In the genomic region with DNA sequence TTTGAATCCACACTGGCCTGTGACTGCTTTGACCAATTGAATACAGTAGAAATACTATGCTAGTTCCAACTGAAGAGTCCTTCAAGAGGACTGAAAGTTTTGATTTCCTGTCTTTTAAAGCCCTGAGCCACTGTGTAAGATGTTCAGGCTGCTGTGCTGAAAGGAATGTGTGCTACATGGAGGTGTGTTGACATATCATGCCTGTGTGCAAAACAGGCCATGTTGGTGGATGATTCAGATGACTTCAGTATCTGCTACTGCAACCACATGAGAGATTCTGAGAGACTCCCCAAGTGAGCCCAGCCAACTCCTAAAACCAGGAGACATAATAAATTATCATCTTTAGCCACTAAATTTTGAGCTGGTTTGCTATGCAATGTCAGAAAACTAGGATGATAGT, we compare ENCODE assay signal across 21 cellular contexts.
"Had no signal": no experiment of that assay in that cellular context is flagged by ENCODE, and none has a peak within 500 bp of the region (broad histone marks: within the 10 kb centered on the region; RNA-seq: fewer than 3 reads in every experiment).

No MANE protein-coding gene starts in this region.

- DNase-seq: activated CD4-positive, alpha-beta T cell treated with anti-CD3 and anti-CD28 coated beads for 1 hour; activated CD4-positive, alpha-beta T cell treated with anti-CD3 and anti-CD28 coated beads, Interleukin-2, amount 50 U/mL, for 1 hour; activated CD8-positive, alpha-beta T cell treated with anti-CD3 and anti-CD28 coated beads, Interleukin-2, amount 10 ng/mL, durations not matched to agents 7 days and 5 days; adrenal gland; cerebellar nuclear complex; erythroblast; foreskin melanocyte; left ventricle myocardium inferior; naive thymus-derived CD8-positive, alpha-beta T cell; retina; sigmoid colon; spleen; stimulated activated CD4-positive, alpha-beta T cell treated with anti-CD3 and anti-CD28 coated beads, Interleukin-4, amount 100 ng/mL, for 24 hours; stimulated activated naive CD8-positive, alpha-beta T cell treated with anti-CD3 and anti-CD28 coated beads, Interleukin-15, Interleukin-2, amounts not matched to agents 100 U/mL and 50 U/mL, for 24 hours; T-helper 9 cell; thyroid gland; upper lobe of right lung had no signal

- H3K36me3 ChIP-seq: adrenal gland, left ventricle myocardium inferior, sigmoid colon, spleen, thyroid gland, upper lobe of right lung had no signal

- H3K27me3 Mint-ChIP-seq: progenitor cell of endocrine pancreas had no signal

- ATAC-seq: activated CD8-positive, alpha-beta T cell treated with anti-CD3 and anti-CD28 coated beads, Interleukin-2, amount 10 ng/mL, durations not matched to agents 7 days and 5 days; naive thymus-derived CD8-positive, alpha-beta T cell; stimulated activated naive CD8-positive, alpha-beta T cell treated with anti-CD3 and anti-CD28 coated beads, Interleukin-15, Interleukin-2, amounts not matched to agents 100 U/mL and 50 U/mL, for 24 hours; upper lobe of right lung had no signal

- H3K36me3 Mint-ChIP-seq: activated naive CD8-positive, alpha-beta T cell; mesothelial cell of epicardium had no signal

- H3K4me3 Mint-ChIP-seq: activated CD8-positive, alpha-beta T cell treated with anti-CD3 and anti-CD28 coated beads, Interleukin-2, amount 10 ng/mL, durations not matched to agents 7 days and 5 days; activated naive CD8-positive, alpha-beta T cell; mesothelial cell of epicardium; naive thymus-derived CD8-positive, alpha-beta T cell had no signal

- H3K27me3 ChIP-seq: adrenal gland, hepatocyte, sigmoid colon, spleen, thyroid gland, upper lobe of right lung had no signal

- H3K27ac ChIP-seq: adrenal gland, hepatocyte, left ventricle myocardium inferior, sigmoid colon, spleen, thyroid gland, upper lobe of right lung had no signal

- H3K9me3 Mint-ChIP-seq: mesothelial cell of epicardium had no signal

- H3K4me3 ChIP-seq: adrenal gland, hepatocyte, left ventricle myocardium inferior, sigmoid colon, spleen, thyroid gland, upper lobe of right lung had no signal

- H3K4me1 Mint-ChIP-seq: naive thymus-derived CD8-positive, alpha-beta T cell had no signal
